8 cellular contexts compared by ENCODE assay signal in the genomic region with DNA sequence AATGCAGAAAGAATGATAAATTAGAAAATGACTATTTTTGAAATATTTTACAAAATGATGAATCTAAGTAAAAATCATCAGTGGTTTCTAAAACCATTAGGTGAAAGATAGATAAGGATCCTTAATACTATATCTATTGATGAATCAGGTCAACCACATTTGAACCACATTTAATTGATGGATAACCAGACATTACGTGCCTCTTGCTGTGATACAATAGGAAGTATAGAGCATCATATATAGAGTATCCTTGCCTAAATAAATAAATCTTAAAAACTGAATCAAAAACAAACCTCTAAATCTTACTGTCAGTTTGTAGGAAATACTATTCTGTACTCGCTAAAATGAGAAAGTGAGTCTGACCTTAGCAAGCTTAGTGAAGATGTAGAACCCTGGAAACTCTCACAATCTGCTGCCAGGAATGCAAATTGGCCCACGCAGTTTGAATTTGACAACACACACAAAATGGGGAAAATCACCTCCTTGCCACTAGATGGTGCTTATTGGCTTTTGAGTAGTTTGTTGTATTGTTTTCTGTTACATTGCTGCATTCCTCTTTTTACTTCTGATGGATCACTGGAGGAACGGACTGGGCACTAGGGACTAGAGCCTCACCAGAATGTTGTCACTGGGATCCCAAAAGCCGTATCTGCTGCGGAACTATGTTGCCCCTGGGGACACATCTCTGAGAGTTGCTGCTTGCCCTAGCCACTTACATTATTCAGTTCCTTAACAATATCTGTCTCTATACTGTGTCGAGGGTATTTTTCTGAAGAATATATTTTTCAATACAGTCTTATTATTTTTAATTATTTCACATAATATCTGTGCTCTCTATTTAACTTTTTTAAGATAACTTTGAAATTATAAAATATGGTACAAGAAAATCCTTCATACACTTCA. TPM values are rescaled to one million over a fixed set of nuclear protein-coding genes. Genes with fewer than 3 reads are reported as not detected.
DNase-seq lines count a peak whose midpoint lies in the region; ATAC-seq lines count a peak whose summit lies in the region.

No MANE protein-coding gene starts in this region.

- H3K27me3 Mint-ChIP-seq in activated T-helper 17 cell treated with anti-CD3 and anti-CD28 coated beads, Interleukin-2, amount 50 U/mL, for 72 hours = no peaks in the 10 kb centered on the region

- H3K4me3 Mint-ChIP-seq in activated T-helper 17 cell treated with anti-CD3 and anti-CD28 coated beads, Interleukin-2, amount 50 U/mL, for 72 hours = no peak overlapping the region

- H3K27ac Mint-ChIP-seq in activated T-helper 17 cell treated with anti-CD3 and anti-CD28 coated beads, Interleukin-2, amount 50 U/mL, for 72 hours = no peak overlapping the region

- DNase-seq in DMS53 treated with DMSO at 0.1 percent for 48 hours (lab: John Stamatoyannopoulos, UW; ENCODE audit: unreplicated experiment) (peak; percentile 68), NCI-H524 treated with DMSO at 0.1 percent for 48 hours (lab: John Stamatoyannopoulos, UW) (peak; percentile 8), iPS-NIHi7 (ENCODE audit: extremely low spot score) (peak; percentile 69), superior temporal gyrus (ENCODE audit: extremely low spot score) (peak; percentile 44), occipital lobe (lab: John Stamatoyannopoulos, UW) (no peak)

- no peaks in the 10 kb centered on the region for H3K36me3 Mint-ChIP-seq in activated T-helper 17 cell treated with anti-CD3 and anti-CD28 coated beads, Interleukin-2, amount 50 U/mL, for 72 hours (ENCODE audit: low read depth)

- ATAC-seq in GM18909 (IDR thresholded peaks at IDR 0.05; ENCODE audit: poor library complexity, unreplicated experiment) (peak; percentile 74), HG03196 (IDR thresholded peaks at IDR 0.05; ENCODE audit: unreplicated experiment) (peak; percentile 80)
- peak; percentile 59 for ATAC-seq in activated T-helper 17 cell treated with anti-CD3 and anti-CD28 coated beads, Interleukin-2, amount 50 U/mL, for 72 hours (replicated peaks)

- no peaks in the 10 kb centered on the region for H3K4me1 Mint-ChIP-seq in activated T-helper 17 cell treated with anti-CD3 and anti-CD28 coated beads, Interleukin-2, amount 50 U/mL, for 72 hours

- H3K9me3 Mint-ChIP-seq in activated T-helper 17 cell treated with anti-CD3 and anti-CD28 coated beads, Interleukin-2, amount 50 U/mL, for 72 hours = no peaks in the 10 kb centered on the region

RNA-seq across cellular contexts. Expression of gene SLAIN2, which starts 25.4 kb away (rescaled TPM):
- total RNA-seq in activated T-helper 17 cell treated with anti-CD3 and anti-CD28 coated beads, Interleukin-2, amount 50 U/mL, for 72 hours = 10 to 100 TPM; 38.5 to 52.0 TPM
- total RNA-seq in occipital lobe = 345 TPM

RNA-seq across cellular contexts. Expression of gene TEC, which starts 46.3 kb away (rescaled TPM):
- total RNA-seq in activated T-helper 17 cell treated with anti-CD3 and anti-CD28 coated beads, Interleukin-2, amount 50 U/mL, for 72 hours = 1 to 10 TPM; 4.6 to 8.3 TPM
- total RNA-seq in occipital lobe = 5.5 TPM
